Comparison of ENCODE assay signal across 13 cellular contexts in genomic region chrX:78329486-78329885, GRCh38. TPM values are rescaled to one million over a fixed set of nuclear protein-coding genes. Genes with fewer than 3 reads are reported as not detected.
DNase-seq lines count a peak whose midpoint lies in the region; ATAC-seq, FAIRE-seq and TF ChIP-seq lines count a peak whose summit lies in the region.
"Had no signal": no experiment of that assay in that cellular context is flagged by ENCODE, and none has a peak within 500 bp of the region (broad histone marks: within the 10 kb centered on the region; RNA-seq: fewer than 3 reads in every experiment).

No MANE protein-coding gene starts in this region.

- H3K4me1 Mint-ChIP-seq in naive B cell (peaks cover 37 to 61% (median 47%) of the 10 kb centered on the region in 3 donors), endodermal cell (peaks cover 26% of the 10 kb centered on the region)

- H3K27me3 ChIP-seq in Loucy (ENCODE audit: insufficient read depth, low read length, poor library complexity, severe bottlenecking) (no peaks in the 10 kb centered on the region), endodermal cell (ENCODE audit: control insufficient read depth, insufficient read depth, low read length, poor library complexity, severe bottlenecking) (no peaks in the 10 kb centered on the region)
- H3K27me3 ChIP-seq: neutrophil had no signal

- no peaks in the 10 kb centered on the region for H3K36me3 ChIP-seq in Loucy (ENCODE audit: insufficient read depth, low read length)
- no peaks in the 10 kb centered on the region for H3K36me3 ChIP-seq in endodermal cell (ENCODE audit: control insufficient read depth, insufficient read depth, low read length)
- H3K36me3 ChIP-seq: neutrophil had no signal

- WGBS in endodermal cell (ENCODE audit: insufficient coverage in 1 of 2, insufficient read length in 1 of 2), 2 experiments, result 87% methylated on average over 4 of the region's 4 CpGs; no CpG with 5 or more reads in 1 of the 2 experiments

- H3K9me2 ChIP-seq in Loucy (replicated peaks; ENCODE audit: low read depth, low read length), result no peaks in the 10 kb centered on the region

- no peaks in the 10 kb centered on the region for H3K9me3 Mint-ChIP-seq in naive B cell
- H3K9me3 Mint-ChIP-seq in endodermal cell, result peaks cover 32% of the 10 kb centered on the region
- H3K9me3 Mint-ChIP-seq: GM23338 had no signal

- H3K9me3 ChIP-seq in Loucy (ENCODE audit: insufficient read depth, low read depth, low read length), result no peaks in the 10 kb centered on the region
- no peaks in the 10 kb centered on the region for H3K9me3 ChIP-seq in endodermal cell (ENCODE audit: control insufficient read depth, low read length)
- H3K9me3 ChIP-seq: neutrophil had no signal

- ATAC-seq in naive B cell (ENCODE audit: low read depth in 2 of 2), result peak; percentile 55 to 68
- no peak for ATAC-seq in GM21423 (IDR thresholded peaks at IDR 0.05; ENCODE audit: unreplicated experiment)
- ATAC-seq: GM23338 had no signal

- H3F3A ChIP-seq in Loucy (ENCODE audit: low read depth), result no peaks in the 10 kb centered on the region

- no peak overlapping the region for H2AFZ ChIP-seq in Loucy (ENCODE audit: low read length)
- H2AFZ ChIP-seq: GM23338 had no signal

- peak overlapping the region; percentile 80 for H3K4me2 ChIP-seq in Loucy (ENCODE audit: low read depth, low read length, poor library complexity, severe bottlenecking)
- H3K4me2 ChIP-seq: GM23338 had no signal

- no peak overlapping the region for H3K9ac ChIP-seq in Loucy (ENCODE audit: low read depth, low read length, poor library complexity, severe bottlenecking)
- no peak overlapping the region for H3K9ac ChIP-seq in endodermal cell (ENCODE audit: extremely low read depth, low read length, poor library complexity, severe bottlenecking)

- TF ChIP-seq CTCF in Loucy (conservative IDR thresholded peaks at IDR 0.05; ENCODE audit: low read length), result no peak
- TF ChIP-seq CTCF in endodermal cell (conservative IDR thresholded peaks at IDR 0.05), result no peak

- DNase-seq in GM12891 (ENCODE audit: insufficient read length, low spot score) (no peak), naive B cell (peak; percentile 41), endodermal cell (no peak), hypothalamus (lab: John Stamatoyannopoulos, UW) (no peak), NCI-H146 (lab: John Stamatoyannopoulos, UW) (no peak)
- peak; percentile 11 for DNase-seq in activated naive CD4-positive, alpha-beta T cell treated with Interleukin-2 at 50 U/mL for 16 hours
- DNase-seq: amniotic stem cell, NCI-H526 treated with DMSO at 0.1 percent for 48 hours, SHP77 treated with DMSO at 0.1 percent for 48 hours had no signal

- H3K4me3 ChIP-seq in Loucy (ENCODE audit: low read length, poor library complexity, severe bottlenecking) (no peak overlapping the region), endodermal cell (ENCODE audit: low read length) (no peak overlapping the region)
- H3K4me3 ChIP-seq: GM23338 had no signal

- no peak overlapping the region for H3K27ac ChIP-seq in endodermal cell (ENCODE audit: low read depth, low read length)
- H3K27ac ChIP-seq: neutrophil had no signal

- H4K20me1 ChIP-seq in Loucy (ENCODE audit: insufficient read depth, low read length, poor library complexity, severe bottlenecking), result no peaks in the 10 kb centered on the region

- H3K36me3 Mint-ChIP-seq in naive B cell (no peaks in the 10 kb centered on the region), endodermal cell (ENCODE audit: low read depth) (no peaks in the 10 kb centered on the region)

- H3K4me3 Mint-ChIP-seq in naive B cell, result peak overlapping the region; percentile 62 to 86 (median 78)
- H3K4me3 Mint-ChIP-seq in endodermal cell, result no peak overlapping the region
- H3K4me3 Mint-ChIP-seq: GM23338 had no signal

- H3K27me3 Mint-ChIP-seq in naive B cell (no peaks in the 10 kb centered on the region), endodermal cell (ENCODE audit: insufficient read depth) (no peaks in the 10 kb centered on the region)

- peaks cover 3% of the 10 kb centered on the region; the same call in 1 of the 2 replicates for H3K79me2 ChIP-seq in Loucy (ENCODE audit: insufficient read depth, low read length)

- peaks cover 80% of the 10 kb centered on the region for H3K4me1 ChIP-seq in Loucy (ENCODE audit: insufficient read depth, low read length, poor library complexity, severe bottlenecking)
- no peaks in the 10 kb centered on the region for H3K4me1 ChIP-seq in endodermal cell (ENCODE audit: control insufficient read depth, insufficient read depth, low read length)

- H3K27ac Mint-ChIP-seq in naive B cell (peak overlapping the region; percentile 27 to 96 (median 87)), endodermal cell (no peak overlapping the region)
- H3K27ac Mint-ChIP-seq: GM23338 had no signal

- no peak for TF ChIP-seq POLR2A in GM12891 (IDR thresholded peaks at IDR 0.05; ENCODE audit: low read depth, low read length)

- peak; percentile 63 for FAIRE-seq in GM12891 (lab: Jason Lieb, UNC)

TF ChIP-seq in GM12891, 5 proteins besides CTCF, POLR2A, EP300 and RAD21:
- no peak for TF ChIP-seq POLR2AphosphoS5 (IDR thresholded peaks at IDR 0.05; ENCODE audit: low read depth, low read length)
- TF ChIP-seq TAF1 (IDR thresholded peaks at IDR 0.05; ENCODE audit: low read depth, low read length), result no peak
- TF ChIP-seq POU2F2 (IDR thresholded peaks at IDR 0.05; ENCODE audit: low read depth, low read length), result no peak
- no peak for TF ChIP-seq PAX5 (IDR thresholded peaks at IDR 0.05; ENCODE audit: insufficient read depth, low read length, severe bottlenecking)
- TF ChIP-seq SPI1 (IDR thresholded peaks at IDR 0.05; ENCODE audit: low read depth, low read length), result no peak

RNA-seq across cellular contexts. Expression of gene CYSLTR1, which starts 2.1 kb away (rescaled TPM):
- polyA plus RNA-seq in GM12891 (2012; ENCODE audit: low read depth, missing spikeins), result 6.3 TPM
- polyA plus RNA-seq in naive B cell (ENCODE audit: low read depth in 6 of 6), result 10 to 100 TPM; 39.5 to 58.7 (median 50.2) TPM
- under 1 TPM; 0.11 to 0.24 TPM for total RNA-seq in endodermal cell
- polyA plus RNA-seq in endodermal cell (2013, experiment 1 of 2), result 0.18 TPM
- 0.12 TPM for polyA plus RNA-seq in endodermal cell (2013, experiment 2 of 2)
- total RNA-seq: GM23338 had no signal
- polyA plus RNA-seq: GM23338 had no signal

Comparison
In these comparisons a context has a peak if more than half of its experiments do, and no peak if none do; other contexts are left out.
1. DNase-seq: peak in activated naive CD4-positive, alpha-beta T cell treated with Interleukin-2 at 50 U/mL for 16 hours (single experiment) and naive B cell (single experiment); none in GM12891 (single experiment), endodermal cell (single experiment), hypothalamus (0 of 51) and NCI-H146 (single experiment).